Comparison of ENCODE assay signal across 13 cellular contexts in genomic region chr20:24289737-24290481, GRCh38.
A peak's percentile ranks its signal among the peaks of the same experiment; 100 is the strongest.
DNase-seq lines count a peak whose midpoint lies in the region; ATAC-seq and TF ChIP-seq lines count a peak whose summit lies in the region.
"Had no signal": no experiment of that assay in that cellular context is flagged by ENCODE, and none has a peak within 500 bp of the region (broad histone marks: within the 10 kb centered on the region; RNA-seq: fewer than 3 reads in every experiment).

No MANE protein-coding gene starts in this region.

- peak overlapping the region; percentile 56 to 81 for H3K4me3 Mint-ChIP-seq in CD14-positive monocyte
- no peak overlapping the region for H3K4me3 Mint-ChIP-seq in GM23338
- peak overlapping the region in 1 of 2 donors; percentile 47 for H3K4me3 Mint-ChIP-seq in effector memory CD8-positive, alpha-beta T cell

- H3K9me3 Mint-ChIP-seq in CD14-positive monocyte: peaks cover 0 to 12% (median 3%) of the 10 kb centered on the region in 7 donors
- no peaks in the 10 kb centered on the region for H3K9me3 Mint-ChIP-seq in GM23338
- no peaks in the 10 kb centered on the region for H3K9me3 Mint-ChIP-seq in effector memory CD8-positive, alpha-beta T cell

- H3K36me3 Mint-ChIP-seq in CD14-positive monocyte (no peaks in the 10 kb centered on the region), GM23338 (ENCODE audit: low read depth) (no peaks in the 10 kb centered on the region)
- H3K36me3 Mint-ChIP-seq in effector memory CD8-positive, alpha-beta T cell (ENCODE audit: insufficient read depth): no peaks in the 10 kb centered on the region

- peak overlapping the region in 4 of 7 donors; percentile 31 to 72 (median 53) for H3K27ac Mint-ChIP-seq in CD14-positive monocyte
- H3K27ac Mint-ChIP-seq in GM23338: no peak overlapping the region
- peak overlapping the region in 1 of 2 donors; percentile 89 for H3K27ac Mint-ChIP-seq in effector memory CD8-positive, alpha-beta T cell

- no peak overlapping the region for H3K4me3 ChIP-seq in GM23338
- peak overlapping the region; percentile 18; the same call in 1 of the 2 replicates for H3K4me3 ChIP-seq in OCI-LY3 (ENCODE audit: low read length)
- no peak overlapping the region for H3K4me3 ChIP-seq in coronary artery
- H3K4me3 ChIP-seq in neuronal stem cell (ENCODE audit: low read length in 2 of 2): no peak overlapping the region

- H2AFZ ChIP-seq in GM23338: peak overlapping the region; percentile 39; the same call in 1 of the 2 replicates
- H2AFZ ChIP-seq in OCI-LY3 (ENCODE audit: low read depth, low read length): peak overlapping the region; percentile 50
- no peak overlapping the region for H2AFZ ChIP-seq in neuronal stem cell (ENCODE audit: low read length)

- DNase-seq in CD14-positive monocyte (ENCODE audit: low spot score) (no peak), GM23338 (ENCODE audit: low spot score) (peak; percentile 33), D341Med (ENCODE audit: low spot score) (no peak), SHP77 treated with DMSO at 0.1 percent for 48 hours (lab: John Stamatoyannopoulos, UW) (no peak), coronary artery (ENCODE audit: low spot score) (no peak), neuronal stem cell (ENCODE audit: low spot score) (no peak)
- no peak for DNase-seq in effector memory CD8-positive, alpha-beta T cell
- DNase-seq: erythroblast; NCI-H1092; NK-92 treated with Interleukin-12 subunit alpha and Interleukin-12 subunit beta, amount 100 ng/mL, for 24 hours had no signal

- H3K4me1 Mint-ChIP-seq in CD14-positive monocyte (peaks cover 21% of the 10 kb centered on the region), GM23338 (peaks cover 10% of the 10 kb centered on the region; the same call in 2 of the 3 replicates)
- peaks cover 3 to 9% of the 10 kb centered on the region in 2 donors for H3K4me1 Mint-ChIP-seq in effector memory CD8-positive, alpha-beta T cell (ENCODE audit: low read depth in 2 of 2)

- intact Hi-C loops in CD14-positive monocyte (cut with micrococcal nuclease): no loop called here

- H3K27ac ChIP-seq in GM23338 (ENCODE audit: low read depth) (no peak overlapping the region), OCI-LY3 (ENCODE audit: low read length) (peak overlapping the region; percentile 48), coronary artery (no peak overlapping the region), neuronal stem cell (replicated peaks; ENCODE audit: low read length) (no peak overlapping the region)
- H3K27ac ChIP-seq: C4-2B, neutrophil had no signal

- no peaks in the 10 kb centered on the region for H3K27me3 ChIP-seq in GM23338 (ENCODE audit: insufficient read depth)
- no peaks in the 10 kb centered on the region; the same call in 1 of the 2 replicates for H3K27me3 ChIP-seq in OCI-LY3 (ENCODE audit: low read depth, low read length)
- no peaks in the 10 kb centered on the region for H3K27me3 ChIP-seq in neuronal stem cell (ENCODE audit: control insufficient read depth in 3 of 3, insufficient read depth in 3 of 3, low read depth in 1 of 3, low read length in 3 of 3)
- H3K27me3 ChIP-seq: neutrophil had no signal

- H2BK15ac ChIP-seq in neuronal stem cell (ENCODE audit: low read length): no peak overlapping the region

- H3K18ac ChIP-seq in neuronal stem cell (ENCODE audit: low read length): no peak overlapping the region

- H3K14ac ChIP-seq in neuronal stem cell (ENCODE audit: low read length): no peak overlapping the region

- no peak overlapping the region for H3K4me2 ChIP-seq in GM23338
- H3K4me2 ChIP-seq in OCI-LY3 (ENCODE audit: low read length): peak overlapping the region; percentile 50
- H3K4me2 ChIP-seq in neuronal stem cell (ENCODE audit: insufficient read depth, low read length, poor library complexity, severe bottlenecking): no peak overlapping the region

- H3K4me1 ChIP-seq in GM23338 (ENCODE audit: insufficient read depth) (no peaks in the 10 kb centered on the region; the same call in 1 of the 2 replicates), OCI-LY3 (ENCODE audit: low read length) (peaks cover 27% of the 10 kb centered on the region), neuronal stem cell (ENCODE audit: control insufficient read depth in 2 of 2, insufficient read depth in 1 of 2, low read depth in 1 of 2, low read length in 2 of 2) (no peaks in the 10 kb centered on the region)

- H3K23ac ChIP-seq in neuronal stem cell (ENCODE audit: low read depth, low read length, poor library complexity): no peak overlapping the region

- no peak overlapping the region for H3K9ac ChIP-seq in OCI-LY3 (ENCODE audit: low read length)
- H3K9ac ChIP-seq in neuronal stem cell (ENCODE audit: low read depth, low read length, poor library complexity): no peak overlapping the region

- H2AK5ac ChIP-seq in neuronal stem cell (ENCODE audit: low read depth, low read length): no peak overlapping the region

- no peaks in the 10 kb centered on the region for H3F3A ChIP-seq in GM23338 (replicated peaks; ENCODE audit: low read depth)

- peaks cover 0 to 7% (median 0%) of the 10 kb centered on the region in 3 donors for H3K27me3 Mint-ChIP-seq in CD14-positive monocyte (ENCODE audit: low read depth in 3 of 3)
- H3K27me3 Mint-ChIP-seq in GM23338 (ENCODE audit: insufficient read depth, low read depth, poor library complexity): peaks cover 1% of the 10 kb centered on the region
- H3K27me3 Mint-ChIP-seq in effector memory CD8-positive, alpha-beta T cell: peaks cover 0 to 12% of the 10 kb centered on the region in 2 donors

- H3K9me2 ChIP-seq in GM23338 (ENCODE audit: insufficient read depth): 0 out of 2 replicates have a peak, but pooled peaks cover 4% of the 10 kb centered on the region

- H2BK5ac ChIP-seq in neuronal stem cell (ENCODE audit: low read length): no peak overlapping the region

- no CpG with 5 or more reads among the region's 7 CpGs for WGBS in neuronal stem cell (ENCODE audit: extremely low coverage in 2 of 2, insufficient read length in 2 of 2, insufficient replicate concordance in 1 of 2), 2 donors

- no peak overlapping the region for H3K4ac ChIP-seq in neuronal stem cell (ENCODE audit: low read length)

- no peak overlapping the region for H4K91ac ChIP-seq in neuronal stem cell (ENCODE audit: low read depth, low read length, poor library complexity)

- H3K9me3 ChIP-seq in OCI-LY3 (ENCODE audit: insufficient read depth, low read length): no peaks in the 10 kb centered on the region
- no peaks in the 10 kb centered on the region for H3K9me3 ChIP-seq in neuronal stem cell (replicated peaks in 1 of 2; ENCODE audit: control insufficient read depth in 2 of 2, insufficient read depth in 1 of 2, low read depth in 1 of 2, low read length in 2 of 2)
- H3K9me3 ChIP-seq: neutrophil had no signal

- H4K20me1 ChIP-seq in GM23338 (replicated peaks; ENCODE audit: insufficient read depth) (no peaks in the 10 kb centered on the region), OCI-LY3 (ENCODE audit: insufficient read depth, low read length) (no peaks in the 10 kb centered on the region)

- H2BK120ac ChIP-seq in neuronal stem cell (ENCODE audit: low read depth, low read length): no peak overlapping the region

- TF ChIP-seq CTCF in CD14-positive monocyte (IDR thresholded peaks at IDR 0.05): no peak
- TF ChIP-seq CTCF in GM23338 (conservative IDR thresholded peaks at IDR 0.05; ENCODE audit: low read depth in 2 of 2): peak in 1 of 2 experiments; percentile 24; a peak in 2 of 4 replicates
- peak; percentile 37; the same call in 1 of the 2 replicates for TF ChIP-seq CTCF in OCI-LY3 (IDR thresholded peaks at IDR 0.05; ENCODE audit: low read depth, low read length)
- TF ChIP-seq CTCF in coronary artery (IDR thresholded peaks at IDR 0.05): no peak

- H2BK12ac ChIP-seq in neuronal stem cell (ENCODE audit: low read length): no peak overlapping the region

- peak; percentile 74 for ATAC-seq in GM23338
- ATAC-seq in effector memory CD8-positive, alpha-beta T cell (replicated peaks): peak; percentile 29

- H3K79me2 ChIP-seq in GM23338 (replicated peaks; ENCODE audit: insufficient read depth) (no peaks in the 10 kb centered on the region), OCI-LY3 (ENCODE audit: low read length) (no peaks in the 10 kb centered on the region)

- H3K79me1 ChIP-seq in neuronal stem cell (ENCODE audit: low read depth, low read length): no peaks in the 10 kb centered on the region

- H3K36me3 ChIP-seq in GM23338 (ENCODE audit: insufficient read depth) (no peaks in the 10 kb centered on the region), OCI-LY3 (replicated peaks; ENCODE audit: low read depth, low read length) (no peaks in the 10 kb centered on the region), neuronal stem cell (replicated peaks in 1 of 2; ENCODE audit: control insufficient read depth in 2 of 2, insufficient read depth in 2 of 2, low read length in 2 of 2) (no peaks in the 10 kb centered on the region)
- H3K36me3 ChIP-seq: neutrophil had no signal

- no peak overlapping the region for H4K8ac ChIP-seq in neuronal stem cell (ENCODE audit: low read depth, low read length)

TF ChIP-seq in GM23338, 12 proteins besides CTCF, POLR2A, EP300 and RAD21:
- no peak for TF ChIP-seq POLR2AphosphoS5 (IDR thresholded peaks at IDR 0.05; ENCODE audit: low read depth)
